ENCODE assay signal across 1 cellular context in genomic region chr2:210541280-210541902, GRCh38.
A peak's percentile ranks its signal among the peaks of the same experiment; 100 is the strongest.
TF ChIP-seq lines count a peak whose summit lies in the region.

No MANE protein-coding gene starts in this region.

TF ChIP-seq in HepG2, 621 proteins besides CTCF, POLR2A, EP300 and RAD21 (continued from another document and continues in another):
- TF ChIP-seq KIAA2018 (CRISPR knock-in tag; IDR thresholded peaks at IDR 0.05; ENCODE audit: borderline replicate concordance) (no peak), AGO2 (optimal IDR thresholded peaks at IDR 0.05; ENCODE audit: low read depth, low read length) (no peak), ZNF350 (CRISPR knock-in tag; IDR thresholded peaks at IDR 0.05; ENCODE audit: borderline replicate concordance, low read depth) (peak; percentile 77; the same call in 1 of the 2 replicates), HMGXB4 (CRISPR knock-in tag; IDR thresholded peaks at IDR 0.05; ENCODE audit: borderline replicate concordance in 1 of 2, low read depth in 1 of 2) (0 out of 4 replicates have a peak, but pooled peaks of 1 of the 2 experiments have one; percentile 31), ZNF574 (CRISPR knock-in tag; IDR thresholded peaks at IDR 0.05) (peak; percentile 89), ZNF609 (CRISPR knock-in tag; IDR thresholded peaks at IDR 0.05; ENCODE audit: borderline replicate concordance) (peak; percentile 94), NFAT5 (CRISPR knock-in tag; IDR thresholded peaks at IDR 0.05) (no peak), HHEX (CRISPR knock-in tag; IDR thresholded peaks at IDR 0.05) (peak; percentile 72), ZNF232 (CRISPR knock-in tag; IDR thresholded peaks at IDR 0.05; ENCODE audit: borderline replicate concordance) (peak; percentile 94), ZC3H13 (CRISPR knock-in tag; IDR thresholded peaks at IDR 0.05) (no peak), RCOR2 (CRISPR knock-in tag; IDR thresholded peaks at IDR 0.05) (peak; percentile 97), NR0B2 (CRISPR knock-in tag; IDR thresholded peaks at IDR 0.05) (no peak), BRF2 (CRISPR knock-in tag; IDR thresholded peaks at IDR 0.05) (peak; percentile 83), DPF2 (CRISPR knock-in tag; IDR thresholded peaks at IDR 0.05; ENCODE audit: borderline replicate concordance, low read depth) (peak; percentile 94), KDM4B (CRISPR knock-in tag; IDR thresholded peaks at IDR 0.05) (peak; percentile 91), ZNF367 (CRISPR knock-in tag; IDR thresholded peaks at IDR 0.05; ENCODE audit: borderline replicate concordance) (no peak), CENPT (CRISPR knock-in tag; IDR thresholded peaks at IDR 0.05; ENCODE audit: low read depth) (no peak), SCMH1 (CRISPR knock-in tag; IDR thresholded peaks at IDR 0.05; ENCODE audit: borderline replicate concordance) (no peak), TCF7L2 (IDR thresholded peaks at IDR 0.05; ENCODE audit: low read depth, low read length) (peak; percentile 63; the same call in 1 of the 2 replicates), ONECUT2 (CRISPR knock-in tag; IDR thresholded peaks at IDR 0.05) (peak; percentile 88), ZNF225 (CRISPR knock-in tag; IDR thresholded peaks at IDR 0.05) (no peak), FIP1L1 (IDR thresholded peaks at IDR 0.05; ENCODE audit: borderline replicate concordance, insufficient read depth, low read depth, low read length) (no peak), ARNT2 (CRISPR knock-in tag; IDR thresholded peaks at IDR 0.05; ENCODE audit: low read depth) (no peak), MED13 (CRISPR knock-in tag; IDR thresholded peaks at IDR 0.05) (peak; percentile 88), SMAD3 (CRISPR knock-in tag; IDR thresholded peaks at IDR 0.05) (peak; percentile 96)
